ENCODE assay signal across 16 cellular contexts in the genomic region with DNA sequence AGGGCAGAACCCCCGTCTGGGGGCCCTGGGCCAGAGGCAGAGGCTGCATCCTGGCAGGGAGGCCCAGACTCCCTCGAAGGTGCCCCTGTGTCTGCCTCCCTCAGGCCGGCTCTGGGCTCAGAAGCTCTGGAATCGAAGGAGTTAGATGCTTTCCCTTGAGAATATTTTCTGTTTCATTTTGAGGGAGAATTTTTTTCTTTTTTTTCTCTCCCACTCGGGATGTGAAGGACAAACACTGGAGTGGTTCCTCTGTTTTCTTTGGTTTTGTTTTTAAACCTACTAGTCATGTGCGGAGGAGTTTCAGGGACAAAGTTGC. TPM values are rescaled to one million over a fixed set of nuclear protein-coding genes. Genes with fewer than 3 reads are reported as not detected.
"Had no signal": no experiment of that assay in that cellular context is flagged by ENCODE, and none has a peak within 500 bp of the region (broad histone marks: within the 10 kb centered on the region; RNA-seq: fewer than 3 reads in every experiment).

No MANE protein-coding gene starts in this region.

- H3K4me3 ChIP-seq: breast epithelium, sigmoid colon, SK-N-MC, transverse colon had no signal

- H3K27me3 ChIP-seq: transverse colon had no signal

- ATAC-seq: activated CD8-positive, alpha-beta memory T cell treated with anti-CD3 and anti-CD28 coated beads, Interleukin-2, amount 10 ng/mL, durations not matched to agents 7 days and 5 days; activated T-helper 17 cell treated with anti-CD3 and anti-CD28 coated beads, Interleukin-2, amount 50 U/mL, for 72 hours; left colon; stimulated activated naive B cell treated with anti-CD40 and anti-IgM and Interleukin-4, amounts not matched to agents 10 μg/mL and 1 μg/mL and 100 μg/mL, for 72 hours; WTC11 had no signal

- DNase-seq: activated CD4-positive, alpha-beta memory T cell treated with anti-CD3 and anti-CD28 coated beads, Interleukin-2, amount 10 ng/mL, durations not matched to agents 7 days and 5 days; activated CD4-positive, alpha-beta T cell treated with anti-CD3 and anti-CD28 coated beads for 4 hours; activated CD8-positive, alpha-beta memory T cell treated with anti-CD3 and anti-CD28 coated beads, Interleukin-2, amount 10 ng/mL, durations not matched to agents 7 days and 5 days; activated naive CD4-positive, alpha-beta T cell; effector CD8-positive, alpha-beta T cell; left colon; nephron progenitor cell; sigmoid colon; stimulated activated naive B cell treated with anti-CD40 and anti-IgM and Interleukin-4, amounts not matched to agents 10 μg/mL and 1 μg/mL and 100 μg/mL, for 72 hours; transverse colon had no signal

- H3K9me3 ChIP-seq: breast epithelium, sigmoid colon, transverse colon had no signal

- H3K4me1 ChIP-seq: breast epithelium, sigmoid colon, transverse colon had no signal

- H3K36me3 ChIP-seq: breast epithelium, sigmoid colon, transverse colon had no signal

- H3K27ac ChIP-seq: breast epithelium, sigmoid colon, SK-N-MC, transverse colon had no signal

RNA-seq across cellular contexts. Expression of gene PRDM16, which starts 44.7 kb away (rescaled TPM):
- total RNA-seq: activated CD8-positive, alpha-beta memory T cell treated with anti-CD3 and anti-CD28 coated beads, Interleukin-2, amount 10 ng/mL, durations not matched to agents 7 days and 5 days; activated T-helper 17 cell treated with anti-CD3 and anti-CD28 coated beads, Interleukin-2, amount 50 U/mL, for 72 hours; lung microvascular endothelial cell; myocyte had no signal
